8 cellular contexts compared by ENCODE assay signal in genomic region chr12:49188205-49188915, GRCh38. TPM values are rescaled to one million over a fixed set of nuclear protein-coding genes. Genes with fewer than 3 reads are reported as not detected.
DNase-seq lines count a peak whose midpoint lies in the region; ATAC-seq, FAIRE-seq and TF ChIP-seq lines count a peak whose summit lies in the region.

No MANE protein-coding gene starts in this region.

- H3K56ac ChIP-seq in H1 (replicated peaks; ENCODE audit: insufficient read length, low read depth, low read length) = peak overlapping the region; percentile 46

- H3K9ac ChIP-seq in H1 (replicated peaks in 1 of 4; ENCODE audit: extremely low read depth in 1 of 4, low read depth in 3 of 4, low read length in 3 of 4) = peak overlapping the region; percentile 73 to 83 (median 78)

- no peak for TF ChIP-seq RAD21 in H1 (IDR thresholded peaks at IDR 0.05 in 1 of 2, conservative IDR thresholded peaks at IDR 0.05 in 1 of 2; ENCODE audit: low read depth in 2 of 2, low read length in 2 of 2)

- no peaks in the 10 kb centered on the region; a peak in 2 of 7 replicates for H3K4me1 ChIP-seq in H1 (replicated peaks in 1 of 4; ENCODE audit: control insufficient read depth in 3 of 4, insufficient read depth in 4 of 4, low read length in 3 of 4)
- peaks cover 3% of the 10 kb centered on the region for H3K4me1 ChIP-seq in mesodermal cell (ENCODE audit: control insufficient read depth, insufficient read depth, low read length, poor library complexity, severe bottlenecking)

- CTCF ChIA-PET in AG04450 (lab: Charles Lee) = interaction anchor here (1.0 to 2.4 kb wide), 5 partner anchors 34 to 116 kb away, joined by 3 to 9 read pairs (median 4); no protein-coding TSS in a partner anchor
- CTCF ChIA-PET in H1 (lab: Charles Lee; ENCODE audit: partially characterized antibody) = interaction anchor here (0.6 to 1.6 kb wide), 7 partner anchors 7 to 170 kb away, joined by 3 to 4 read pairs (median 3); no protein-coding TSS in a partner anchor

- no peak overlapping the region for H2AK5ac ChIP-seq in H1 (ENCODE audit: low read depth, low read length)

- peak overlapping the region; percentile 92 for H4K8ac ChIP-seq in H1 (ENCODE audit: extremely low read depth, insufficient read depth, low read length)

- ATAC-seq in GM18519 (IDR thresholded peaks at IDR 0.05; ENCODE audit: low FRiP score, unreplicated experiment) (peak; percentile 28), HG03095 (IDR thresholded peaks at IDR 0.05; ENCODE audit: unreplicated experiment) (peak; percentile 42)

- H2BK5ac ChIP-seq in H1 (ENCODE audit: low read depth, low read length) = peak overlapping the region; percentile 88

- TF ChIP-seq CTCF in AG04450 (IDR thresholded peaks at IDR 0.05; ENCODE audit: low read depth, low read length) (no peak), H1 (IDR thresholded peaks at IDR 0.05; ENCODE audit: control extremely low read depth in 1 of 3, insufficient read depth in 1 of 3, low read depth in 1 of 3, low read length in 3 of 3) (no peak)

- TF ChIP-seq EP300 in H1 (IDR thresholded peaks at IDR 0.05; ENCODE audit: borderline replicate concordance in 1 of 2, low read depth in 2 of 2, low read length in 2 of 2) = no peak

- H3K4me2 ChIP-seq in H1 (ENCODE audit: insufficient read depth in 1 of 2, low read depth in 2 of 2, low read length in 2 of 2) = peak overlapping the region; percentile 69 to 82

- H4K91ac ChIP-seq in H1 (replicated peaks; ENCODE audit: insufficient read length, low read length) = peak overlapping the region; percentile 55

- 0 out of 2 replicates have a peak overlapping the region, but pooled peaks have one; percentile 29 for H2BK12ac ChIP-seq in H1 (ENCODE audit: low read depth, low read length)

- no peak overlapping the region for H3K23ac ChIP-seq in H1 (ENCODE audit: insufficient read length)

- no peaks in the 10 kb centered on the region; the same call in 1 of the 2 replicates for H3K79me1 ChIP-seq in H1 (ENCODE audit: low read depth, low read length)

- no peak overlapping the region for H4K5ac ChIP-seq in H1 (ENCODE audit: insufficient read length, low read depth, low read length)

- H2BK15ac ChIP-seq in H1 (ENCODE audit: low read length) = no peak overlapping the region

- POLR2A ChIA-PET in AG04450 (lab: Yijun Ruan, JAX) = interaction anchor here (0.6 to 4.7 kb wide), 16 partner anchors 10 to 435 kb away, joined by 3 to 65 read pairs (median 5); partner anchors contain the start of genes PRPF40B, TROAP and TUBA1B
- POLR2A ChIA-PET in H1 (lab: Charles Lee; ENCODE audit: partially characterized antibody) = interaction anchor here (0.7 to 4.1 kb wide), 19 partner anchors 10 to 91 kb away, joined by 3 to 41 read pairs (median 4); partner anchors contain the start of gene TUBA1B

- no peak overlapping the region for H3K14ac ChIP-seq in H1 (ENCODE audit: insufficient read length)

- H2AFZ ChIP-seq in H1 (ENCODE audit: low read length) = no peak overlapping the region

- H3K27ac ChIP-seq in AG04450 (ENCODE audit: low read depth, low read length) = peak overlapping the region; percentile 94
- peak overlapping the region; percentile 76 for H3K27ac ChIP-seq in H1 (ENCODE audit: low read depth, low read length)
- H3K27ac ChIP-seq in mesodermal cell (ENCODE audit: low read depth, low read length, severe bottlenecking) = peak overlapping the region; percentile 94

- H3K36me3 ChIP-seq in H1 (ENCODE audit: control insufficient read depth in 2 of 4, insufficient read depth in 4 of 4, low read length in 3 of 4) (peaks cover 2 to 22% (median 8%) of the 10 kb centered on the region in 4 experiments; a peak in 5 of 8 replicates), mesodermal cell (ENCODE audit: control insufficient read depth, insufficient read depth, low read length) (peaks cover 37% of the 10 kb centered on the region)

- H3K79me2 ChIP-seq in H1 (ENCODE audit: control insufficient read depth in 1 of 2, insufficient read depth in 2 of 2, low read length in 2 of 2) = peaks cover 0 to 9% of the 10 kb centered on the region in 2 experiments; a peak in 2 of 4 replicates

- H3K18ac ChIP-seq in H1 (ENCODE audit: extremely low read depth, low read length) = no peak overlapping the region; the same call in 1 of the 2 replicates

- peaks cover 3% of the 10 kb centered on the region; the same call in 1 of the 2 replicates for H3K9me3 ChIP-seq in AG04450 (ENCODE audit: control insufficient read depth, insufficient read depth, low read length)
- H3K9me3 ChIP-seq in H1 (ENCODE audit: insufficient read depth in 2 of 2, low read depth in 1 of 2, low read length in 1 of 2) = no peaks in the 10 kb centered on the region
- no peaks in the 10 kb centered on the region for H3K9me3 ChIP-seq in mesodermal cell (ENCODE audit: control insufficient read depth, low read length)

- H2BK20ac ChIP-seq in H1 (ENCODE audit: low read length) = no peak overlapping the region

- H3K4me3 ChIP-seq in AG04450 (ENCODE audit: low read depth, low read length) = peak overlapping the region; percentile 94
- H3K4me3 ChIP-seq in H1 (ENCODE audit: extremely low read depth in 1 of 4, insufficient read depth in 2 of 4, low read depth in 3 of 4, low read length in 4 of 4) = peak overlapping the region; percentile 57 to 93 (median 84)
- peak overlapping the region; percentile 100 for H3K4me3 ChIP-seq in mesodermal cell (ENCODE audit: extremely low read depth, insufficient read depth, low read length, poor library complexity, severe bottlenecking)

- peaks cover 0 to 4% of the 10 kb centered on the region in 2 experiments for H4K20me1 ChIP-seq in H1 (replicated peaks in 1 of 2; ENCODE audit: control insufficient read depth in 1 of 2, insufficient read depth in 2 of 2, low read length in 2 of 2)

- no peak overlapping the region for H2BK120ac ChIP-seq in H1 (replicated peaks; ENCODE audit: low read depth, low read length)

- no peak for DNase-seq in AG04450 (ENCODE audit: low read depth, low spot score)
- DNase-seq in NCI-H460 (ENCODE audit: extremely low read depth, low read depth) = peak; percentile 59
- DNase-seq in activated CD8-positive, alpha-beta memory T cell treated with anti-CD3 and anti-CD28 coated beads for 4 hours (ENCODE audit: low read depth in 2 of 2) = peak; percentile 36 to 38
- DNase-seq in H1 (ENCODE audit: low read depth in 1 of 2, low spot score in 2 of 2) = no peak
- DNase-seq in stimulated activated CD8-positive, alpha-beta memory T cell treated with anti-CD3 and anti-CD28 coated beads, Interleukin-15, amount 100 ng/mL, for 24 hours (ENCODE audit: low read depth) = peak; percentile 31

- no peak for FAIRE-seq in H1 (lab: Jason Lieb, UNC)

- 1% methylated on average over 43 of the region's 52 CpGs; no CpG with 5 or more reads in 1 of the 2 experiments for WGBS in H1 (ENCODE audit: extremely low coverage in 1 of 2, insufficient coverage in 1 of 2, insufficient read length in 1 of 2, insufficient replicate concordance in 2 of 2, low coverage in 1 of 2, low lambda C conversion rate in 2 of 2, missing lambda C conversion rate in 1 of 2), 2 experiments
- 0% methylated on average over 35 to 40 of the region's 52 CpGs for WGBS in mesodermal cell (ENCODE audit: insufficient coverage in 2 of 2), 2 experiments

- peak overlapping the region; percentile 69 for H3K4ac ChIP-seq in H1 (replicated peaks; ENCODE audit: insufficient read length, low read depth, low read length)

- no peak for TF ChIP-seq POLR2A in H1 (IDR thresholded peaks at IDR 0.05; ENCODE audit: control extremely low read depth in 1 of 2, low read depth in 2 of 2, low read length in 2 of 2)

- H3K27me3 ChIP-seq in AG04450 (ENCODE audit: control insufficient read depth, insufficient read depth, low read length) (no peaks in the 10 kb centered on the region), H1 (replicated peaks in 1 of 4; ENCODE audit: control insufficient read depth in 3 of 4, extremely low read depth in 1 of 4, insufficient read depth in 3 of 4, low read length in 3 of 4) (no peaks in the 10 kb centered on the region)

- peaks cover 5% of the 10 kb centered on the region; the same call in 1 of the 2 replicates for H3K23me2 ChIP-seq in H1 (ENCODE audit: low read depth, low read length)

TF ChIP-seq in H1, 55 proteins besides CTCF, POLR2A, EP300 and RAD21 (continues in another document):
- TF ChIP-seq TEAD4 (IDR thresholded peaks at IDR 0.05; ENCODE audit: low read depth, low read length) = no peak
- TF ChIP-seq TAF1 (IDR thresholded peaks at IDR 0.05; ENCODE audit: low read depth, low read length) = no peak
- peak; percentile 73; the same call in 1 of the 2 replicates for TF ChIP-seq RBBP5 (IDR thresholded peaks at IDR 0.05; ENCODE audit: borderline replicate concordance, low read depth, low read length)

RNA-seq across cellular contexts. Expression of gene TUBA1A, which starts 0.5 kb away (rescaled TPM):
- polyA plus RNA-seq in AG04450 (2011; rRNA removed) = 1,918 and 2,457 TPM in 2 replicates
- 1,554 and 1,978 TPM in 2 replicates for polyA minus RNA-seq in AG04450 (2011; rRNA and poly(A)+ RNA removed)
- total RNA-seq in NCI-H460 (2014; rRNA removed; shearing (Covaris generic)) = 216 and 232 TPM in 2 replicates
- polyA plus RNA-seq in NCI-H460 (2014; cell fraction: nucleus; rRNA removed) = 439 and 468 TPM in 2 replicates
- total RNA-seq in H1 (2021; fragmentation: NEBNext Ultra II Directional; extraction: Animal tissue kit (Norgen Biotek cat#: 25700)) = 283 and 290 TPM in 2 replicates
- 789 and 1,018 TPM in 2 replicates for polyA plus RNA-seq in H1 (2011; rRNA removed)
- 669 TPM for polyA plus RNA-seq in H1 (2011; cell fraction: cytosol; rRNA removed)
- polyA plus RNA-seq in H1 (2011; cell fraction: nucleus; rRNA removed) = 588 TPM
- 287 to 339 TPM (median 327 TPM) in 4 replicates for polyA plus RNA-seq in H1 (2012, experiment 1 of 2)
- 552 TPM for polyA plus RNA-seq in H1 (2012, experiment 2 of 2)
- polyA plus RNA-seq in H1 (2013, experiment 1 of 2) = 342 TPM
- 310 TPM for polyA plus RNA-seq in H1 (2013, experiment 2 of 2)
- polyA minus RNA-seq in H1 (2011; rRNA and poly(A)+ RNA removed) = 638 and 677 TPM in 2 replicates
- polyA minus RNA-seq in H1 (2011; cell fraction: cytosol; rRNA and poly(A)+ RNA removed) = 160 TPM
- polyA minus RNA-seq in H1 (2011; cell fraction: nucleus; rRNA and poly(A)+ RNA removed) = 161 TPM
- 1,545 TPM for polyA plus RNA-seq in mesodermal cell (2013, experiment 1 of 2)
- polyA plus RNA-seq in mesodermal cell (2013, experiment 2 of 2) = 1,260 TPM

RNA-seq across cellular contexts. Expression of gene TUBA1B, which starts 57.2 kb away (rescaled TPM):
- 2,720 and 2,965 TPM in 2 replicates for polyA plus RNA-seq in AG04450 (2011; rRNA removed)
- 2,895 and 3,603 TPM in 2 replicates for polyA minus RNA-seq in AG04450 (2011; rRNA and poly(A)+ RNA removed)
- total RNA-seq in NCI-H460 (2014; rRNA removed; shearing (Covaris generic)) = 1,553 and 1,790 TPM in 2 replicates
- polyA plus RNA-seq in NCI-H460 (2014; cell fraction: nucleus; rRNA removed) = 1,998 and 2,024 TPM in 2 replicates
- 2,092 and 2,144 TPM in 2 replicates for total RNA-seq in H1 (2021; fragmentation: NEBNext Ultra II Directional; extraction: Animal tissue kit (Norgen Biotek cat#: 25700))
- polyA plus RNA-seq in H1 (2011; rRNA removed) = 5,662 and 6,837 TPM in 2 replicates
- 4,812 TPM for polyA plus RNA-seq in H1 (2011; cell fraction: cytosol; rRNA removed)
- 2,873 TPM for polyA plus RNA-seq in H1 (2011; cell fraction: nucleus; rRNA removed)
- 2,207 to 3,001 TPM (median 2,867 TPM) in 4 replicates for polyA plus RNA-seq in H1 (2012, experiment 1 of 2)
- 3,322 TPM for polyA plus RNA-seq in H1 (2012, experiment 2 of 2)
- 1,861 TPM for polyA plus RNA-seq in H1 (2013, experiment 1 of 2)
- polyA plus RNA-seq in H1 (2013, experiment 2 of 2) = 1,829 TPM
- polyA minus RNA-seq in H1 (2011; rRNA and poly(A)+ RNA removed) = 5,078 and 5,287 TPM in 2 replicates
- 1,363 TPM for polyA minus RNA-seq in H1 (2011; cell fraction: cytosol; rRNA and poly(A)+ RNA removed)
- polyA minus RNA-seq in H1 (2011; cell fraction: nucleus; rRNA and poly(A)+ RNA removed) = 988 TPM
- 2,326 TPM for polyA plus RNA-seq in mesodermal cell (2013, experiment 1 of 2)
- polyA plus RNA-seq in mesodermal cell (2013, experiment 2 of 2) = 2,085 TPM

Comparison
In these comparisons a context has a peak if more than half of its experiments do, and no peak if none do; other contexts are left out.
1. DNase-seq: peak in NCI-H460 (single experiment), activated CD8-positive, alpha-beta memory T cell treated with anti-CD3 and anti-CD28 coated beads for 4 hours (2 of 2) and stimulated activated CD8-positive, alpha-beta memory T cell treated with anti-CD3 and anti-CD28 coated beads, Interleukin-15, amount 100 ng/mL, for 24 hours (single experiment); none in AG04450 (single experiment) and H1 (0 of 2).
2. Peak in every context shown above with its lines, with median percentiles within 50 percentile points of each other: H3K27ac ChIP-seq and H3K4me3 ChIP-seq.